Comparison of ENCODE assay signal across 32 cellular contexts in genomic region chr3:127323581-127323980, GRCh38. TPM values are rescaled to one million over a fixed set of nuclear protein-coding genes. Genes with fewer than 3 reads are reported as not detected.
"Had no signal": no experiment of that assay in that cellular context is flagged by ENCODE, and none has a peak within 500 bp of the region (broad histone marks: within the 10 kb centered on the region; RNA-seq: fewer than 3 reads in every experiment).

No MANE protein-coding gene starts in this region.

- H3K36me3 Mint-ChIP-seq: mesothelial cell of epicardium; natural killer cell treated with Interleukin-12 subunit alpha and Interleukin-12 subunit beta and Interleukin-15 and Interleukin-18, amount 100 ng/mL, for 72 hours; type B pancreatic cell had no signal

- H3K79me2 ChIP-seq: hepatocyte, parathyroid adenoma had no signal

- H3K27me3 ChIP-seq: hepatocyte, right lobe of liver had no signal

- H2AFZ ChIP-seq: hepatocyte, parathyroid adenoma had no signal

- H3K27ac ChIP-seq: heart right ventricle, hepatocyte, left ventricle myocardium inferior, parathyroid adenoma, psoas muscle, right lobe of liver, skin epidermis, suprapubic skin, thoracic aorta, tibial artery, uterus had no signal

- H3K4me2 ChIP-seq: hepatocyte had no signal

- H3K4me3 ChIP-seq: heart right ventricle, hepatocyte, left ventricle myocardium inferior, lung, psoas muscle, right lobe of liver, skin epidermis, suprapubic skin, thoracic aorta, tibial artery, uterus had no signal

- H3K27ac Mint-ChIP-seq: mesothelial cell of epicardium; naive thymus-derived CD4-positive, alpha-beta T cell; natural killer cell treated with Interleukin-12 subunit alpha and Interleukin-12 subunit beta and Interleukin-15 and Interleukin-18, amount 100 ng/mL, for 72 hours; stimulated activated naive CD8-positive, alpha-beta T cell treated with anti-CD3 and anti-CD28 coated beads, Interleukin-15, Interleukin-2, amounts not matched to agents 100 ng/mL and 50 ng/mL, for 24 hours; type B pancreatic cell had no signal

- DNase-seq: heart right ventricle; islet precursor cell; left ventricle myocardium inferior; mesendoderm; naive thymus-derived CD4-positive, alpha-beta T cell; occipital lobe; psoas muscle; right lobe of liver; stimulated activated CD4-positive, alpha-beta T cell treated with anti-CD3 and anti-CD28 coated beads, Interleukin-12 subunit alpha, Interleukin-12 subunit beta, amount 100 ng/mL, for 4 hours; stimulated activated CD4-positive, alpha-beta T cell treated with anti-CD3 and anti-CD28 coated beads, Interleukin-15, amount 100 ng/mL, for 24 hours; stimulated activated CD4-positive, alpha-beta T cell treated with anti-CD3 and anti-CD28 coated beads, Interleukin-2, amount 100 ng/mL, for 24 hours; stimulated activated CD4-positive, alpha-beta T cell treated with anti-CD3 and anti-CD28 coated beads, Interleukin-4, amount 100 ng/mL, for 1 hour; stimulated activated naive CD4-positive, alpha-beta T cell; tibial artery; uterus had no signal

- H3K4me1 ChIP-seq: left ventricle myocardium inferior, parathyroid adenoma, psoas muscle, right lobe of liver, uterus had no signal

- H3K4me1 Mint-ChIP-seq: mesothelial cell of epicardium; naive thymus-derived CD4-positive, alpha-beta T cell had no signal

- ATAC-seq: naive thymus-derived CD4-positive, alpha-beta T cell; psoas muscle; right lobe of liver had no signal

- H3K36me3 ChIP-seq: heart right ventricle, left ventricle myocardium inferior, right lobe of liver, suprapubic skin, thoracic aorta, tibial artery, uterus had no signal

- H3K9ac ChIP-seq: parathyroid adenoma had no signal

- H3K9me3 Mint-ChIP-seq: type B pancreatic cell had no signal

- H3K4me3 Mint-ChIP-seq: mesothelial cell of epicardium; naive thymus-derived CD4-positive, alpha-beta T cell; natural killer cell treated with Interleukin-12 subunit alpha and Interleukin-12 subunit beta and Interleukin-15 and Interleukin-18, amount 100 ng/mL, for 72 hours; stimulated activated naive CD8-positive, alpha-beta T cell treated with anti-CD3 and anti-CD28 coated beads, Interleukin-15, Interleukin-2, amounts not matched to agents 100 ng/mL and 50 ng/mL, for 24 hours; type B pancreatic cell had no signal

- H3K9me3 ChIP-seq: left ventricle myocardium inferior, psoas muscle, right lobe of liver, suprapubic skin, thoracic aorta, uterus had no signal

RNA-seq across cellular contexts. Expression of gene PRR20G, which starts 35.7 kb away (rescaled TPM):
- total RNA-seq: heart right ventricle; hepatocyte; left ventricle myocardium inferior; lower leg skin; lung; mesothelial cell of epicardium; mononuclear cell; naive thymus-derived CD4-positive, alpha-beta T cell; natural killer cell treated with Interleukin-12 subunit alpha and Interleukin-12 subunit beta and Interleukin-15 and Interleukin-18, amount 100 ng/mL, for 72 hours; occipital lobe; osteocyte; posterior vena cava; psoas muscle; right lobe of liver; subcutaneous adipose tissue; suprapubic skin; thoracic aorta; ureter; uterus had no signal
- polyA plus RNA-seq: heart right ventricle; hepatocyte; naive thymus-derived CD4-positive, alpha-beta T cell; neural cell; psoas muscle had no signal
